Comparison of ENCODE assay signal across 20 cellular contexts in genomic region chr15:76529911-76530310, GRCh38.
DNase-seq lines count a peak whose midpoint lies in the region; ATAC-seq lines count a peak whose summit lies in the region.
"Had no signal": no experiment of that assay in that cellular context is flagged by ENCODE, and none has a peak within 500 bp of the region (broad histone marks: within the 10 kb centered on the region; RNA-seq: fewer than 3 reads in every experiment).

No MANE protein-coding gene starts in this region.

- DNase-seq in GM04503 (ENCODE audit: low read depth) (peak; percentile 23), astrocyte of the hippocampus (ENCODE audit: low read depth, low spot score) (peak; percentile 22), iris pigment epithelial cell (ENCODE audit: low read depth) (peak; percentile 37), cerebellum (ENCODE audit: low spot score) (no peak), DMS 273 treated with DMSO at 0.1 percent for 48 hours (lab: John Stamatoyannopoulos, UW) (no peak), NCI-H146 treated with DMSO at 0.1 percent for 48 hours (lab: John Stamatoyannopoulos, UW; ENCODE audit: unreplicated experiment) (no peak)
- DNase-seq: AML-193, DMS79, GDM1, Karpas-422, MM.1S, NCI-H1092, NCI-H1436 treated with DMSO at 0.1 percent for 48 hours, NCI-H2081, NCI-H2171 treated with DMSO at 0.1 percent for 48 hours, NCI-H446, Right ventricle myocardium superior had no signal

- no peak for ATAC-seq in GM21447 (IDR thresholded peaks at IDR 0.05; ENCODE audit: unreplicated experiment)
- ATAC-seq: GM23338, HCT116 had no signal

Comparison
In these comparisons a context has a peak if more than half of its experiments do, and no peak if none do; other contexts are left out.
1. DNase-seq: peak in GM04503 (single experiment), astrocyte of the hippocampus (single experiment) and iris pigment epithelial cell (single experiment); none in cerebellum (single experiment), DMS 273 treated with DMSO at 0.1 percent for 48 hours (single experiment) and NCI-H146 treated with DMSO at 0.1 percent for 48 hours (single experiment).